ENCODE assay signal across 23 cellular contexts in genomic region chr12:119308743-119309456, GRCh38. TPM values are rescaled to one million over a fixed set of nuclear protein-coding genes. Genes with fewer than 3 reads are reported as not detected.
A peak's percentile ranks its signal among the peaks of the same experiment; 100 is the strongest.
DNase-seq lines count a peak whose midpoint lies in the region; ATAC-seq, FAIRE-seq and TF ChIP-seq lines count a peak whose summit lies in the region.
"Had no signal": no experiment of that assay in that cellular context is flagged by ENCODE, and none has a peak within 500 bp of the region (broad histone marks: within the 10 kb centered on the region; RNA-seq: fewer than 3 reads in every experiment).

No MANE protein-coding gene starts in this region.

- H2BK12ac ChIP-seq in H1 (ENCODE audit: low read depth, low read length) = peak overlapping the region; percentile 87

- DNase-seq in NCI-H2107 (lab: John Stamatoyannopoulos, UW) = peak; percentile 52
- peak in 1 of 2 experiments; percentile 48 for DNase-seq in H1 (ENCODE audit: low read depth in 1 of 2, low spot score in 2 of 2)
- peak; percentile 71 for DNase-seq in neural progenitor cell (ENCODE audit: low spot score)
- DNase-seq: activated CD4-positive, alpha-beta T cell treated with anti-CD3 and anti-CD28 coated beads, Interleukin-2, amount 50 U/mL, for 1 hour; activated naive CD8-positive, alpha-beta T cell treated with anti-CD3 and anti-CD28 coated beads for 36 hours; activated T-cell treated with anti-CD3 and anti-CD28 coated beads, Interleukin-2, amount 50 U/mL, for 1 hour; DMS53; effector CD4-positive, alpha-beta T cell; NCI-H1417 treated with DMSO at 0.1 percent for 48 hours; SK-N-SH; small intestine; stimulated activated naive CD8-positive, alpha-beta T cell treated with anti-CD3 and anti-CD28 coated beads, Interleukin-15, amount 100 ng/mL, for 72 hours had no signal

- H4K8ac ChIP-seq in H1 (ENCODE audit: extremely low read depth, insufficient read depth, low read length) = peak overlapping the region; percentile 51; the same call in 1 of the 2 replicates

- H4K5ac ChIP-seq in H1 (ENCODE audit: insufficient read length, low read depth, low read length) = peak overlapping the region; percentile 61

- H3K79me2 ChIP-seq in H1 (ENCODE audit: control insufficient read depth in 1 of 2, insufficient read depth in 2 of 2, low read length in 2 of 2) = no peaks in the 10 kb centered on the region
- H3K79me2 ChIP-seq in neural progenitor cell (ENCODE audit: low read depth) = no peaks in the 10 kb centered on the region

- ATAC-seq in GM19324 (IDR thresholded peaks at IDR 0.05; ENCODE audit: low FRiP score, unreplicated experiment) (no peak), HG03457 (IDR thresholded peaks at IDR 0.05; ENCODE audit: unreplicated experiment) (no peak), HG03571 (IDR thresholded peaks at IDR 0.05; ENCODE audit: unreplicated experiment) (no peak)
- ATAC-seq: stimulated activated naive CD8-positive, alpha-beta T cell treated with anti-CD3 and anti-CD28 coated beads, Interleukin-15, amount 100 ng/mL, for 72 hours had no signal

- peak overlapping the region; percentile 81; the same call in 1 of the 2 replicates for H2BK5ac ChIP-seq in H1 (ENCODE audit: low read depth, low read length)

- H2BK20ac ChIP-seq in H1 (ENCODE audit: low read length) = peak overlapping the region; percentile 86; the same call in 1 of the 2 replicates

- H3K23me2 ChIP-seq in H1 (ENCODE audit: low read depth, low read length) = no peaks in the 10 kb centered on the region

- TF ChIP-seq CTCF in HEK293 (tag by site-specific recombination; IDR thresholded peaks at IDR 0.05) = no peak
- TF ChIP-seq CTCF in H1 (IDR thresholded peaks at IDR 0.05; ENCODE audit: control extremely low read depth in 1 of 3, insufficient read depth in 1 of 3, low read depth in 1 of 3, low read length in 3 of 3) = no peak
- no peak for TF ChIP-seq CTCF in neural progenitor cell (IDR thresholded peaks at IDR 0.05)

- H3K27me3 Mint-ChIP-seq in neural progenitor cell (ENCODE audit: insufficient read depth, low read depth) = peaks cover 21% of the 10 kb centered on the region
- H3K27me3 Mint-ChIP-seq: stimulated activated naive CD8-positive, alpha-beta T cell treated with anti-CD3 and anti-CD28 coated beads, Interleukin-15, amount 100 ng/mL, for 72 hours had no signal

- H3K4me3 ChIP-seq in HEK293 (ENCODE audit: low read depth, low read length) (no peak overlapping the region), H1 (ENCODE audit: extremely low read depth in 1 of 4, insufficient read depth in 2 of 4, low read depth in 3 of 4, low read length in 4 of 4) (no peak overlapping the region), neural progenitor cell (no peak overlapping the region)
- H3K4me3 ChIP-seq: breast epithelium, HAP-1, vagina had no signal

- peak overlapping the region; percentile 95 for H4K91ac ChIP-seq in H1 (replicated peaks; ENCODE audit: insufficient read length, low read length)

- FAIRE-seq in H1 (lab: Jason Lieb, UNC) = no peak
- FAIRE-seq: small intestine, TTC549 had no signal

- H3K27ac ChIP-seq in HEK293 (ENCODE audit: extremely low read depth, low read depth, low read length) = no peak overlapping the region
- H3K27ac ChIP-seq in H1 (ENCODE audit: low read depth, low read length) = no peak overlapping the region
- peak overlapping the region; percentile 85 for H3K27ac ChIP-seq in neural progenitor cell
- H3K27ac ChIP-seq: breast epithelium, vagina had no signal

- peak overlapping the region; percentile 93 for H3K27ac Mint-ChIP-seq in neural progenitor cell
- H3K27ac Mint-ChIP-seq: activated naive CD8-positive, alpha-beta T cell treated with anti-CD3 and anti-CD28 coated beads for 36 hours had no signal

- peaks cover 8% of the 10 kb centered on the region for H3K9me3 Mint-ChIP-seq in neural progenitor cell
- H3K9me3 Mint-ChIP-seq: activated naive CD8-positive, alpha-beta T cell treated with anti-CD3 and anti-CD28 coated beads for 36 hours; stimulated activated naive CD8-positive, alpha-beta T cell treated with anti-CD3 and anti-CD28 coated beads, Interleukin-15, amount 100 ng/mL, for 72 hours had no signal

- no peak overlapping the region for H3K9ac ChIP-seq in H1 (replicated peaks in 1 of 4; ENCODE audit: extremely low read depth in 1 of 4, low read depth in 3 of 4, low read length in 3 of 4)
- H3K9ac ChIP-seq in neural progenitor cell = no peak overlapping the region
- H3K9ac ChIP-seq: SK-N-SH had no signal

- peaks cover 29% of the 10 kb centered on the region for H3K4me1 Mint-ChIP-seq in neural progenitor cell
- H3K4me1 Mint-ChIP-seq: activated naive CD8-positive, alpha-beta T cell treated with anti-CD3 and anti-CD28 coated beads for 36 hours; stimulated activated naive CD8-positive, alpha-beta T cell treated with anti-CD3 and anti-CD28 coated beads, Interleukin-15, amount 100 ng/mL, for 72 hours had no signal

- 0 out of 2 replicates have a peak overlapping the region, but pooled peaks have one; percentile 71 for H2AK5ac ChIP-seq in H1 (ENCODE audit: low read depth, low read length)

- H2BK15ac ChIP-seq in H1 (ENCODE audit: low read length) = peak overlapping the region; percentile 65; the same call in 1 of the 2 replicates

- no peak for TF ChIP-seq RAD21 in H1 (IDR thresholded peaks at IDR 0.05 in 1 of 2, conservative IDR thresholded peaks at IDR 0.05 in 1 of 2; ENCODE audit: low read depth in 2 of 2, low read length in 2 of 2)

- H3K9me3 ChIP-seq in HEK293 (ENCODE audit: control insufficient read depth, insufficient read depth, low read depth, low read length) (no peaks in the 10 kb centered on the region), H1 (ENCODE audit: insufficient read depth in 2 of 2, low read depth in 1 of 2, low read length in 1 of 2) (no peaks in the 10 kb centered on the region; a peak in 2 of 4 replicates), neural progenitor cell (ENCODE audit: low read depth) (no peaks in the 10 kb centered on the region)
- H3K9me3 ChIP-seq: HAP-1, SK-N-SH, vagina had no signal

- H3K27me3 ChIP-seq in H1 (replicated peaks in 1 of 4; ENCODE audit: control insufficient read depth in 3 of 4, extremely low read depth in 1 of 4, insufficient read depth in 3 of 4, low read length in 3 of 4) = no peaks in the 10 kb centered on the region
- H3K27me3 ChIP-seq in neural progenitor cell = no peaks in the 10 kb centered on the region
- H3K27me3 ChIP-seq: breast epithelium, vagina had no signal

- CTCF ChIA-PET in HEK293 (lab: Yijun Ruan, JAX) = no interaction called here
- CTCF ChIA-PET in H1 (lab: Charles Lee; ENCODE audit: partially characterized antibody) = interaction anchor here (0.7 to 0.8 kb wide), 3 partner anchors 12 to 243 kb away, joined by 3 to 4 read pairs (median 4); no protein-coding TSS in a partner anchor

- no peak overlapping the region for H3K14ac ChIP-seq in H1 (ENCODE audit: insufficient read length)

- H3K79me1 ChIP-seq in H1 (ENCODE audit: low read depth, low read length) = no peaks in the 10 kb centered on the region

- POLR2A ChIA-PET in HEK293 (lab: Yijun Ruan, JAX) = no interaction called here
- POLR2A ChIA-PET in H1 (lab: Charles Lee; ENCODE audit: partially characterized antibody) = interaction anchor here (0.8 kb wide), 1 partner anchor 21 kb away, joined by 3 read pairs; no protein-coding TSS in a partner anchor

- H3K36me3 ChIP-seq in HEK293 (ENCODE audit: control insufficient read depth in 2 of 2, insufficient read depth in 1 of 2, low read length in 2 of 2) (no peaks in the 10 kb centered on the region), H1 (ENCODE audit: control insufficient read depth in 2 of 4, insufficient read depth in 4 of 4, low read length in 3 of 4) (no peaks in the 10 kb centered on the region), neural progenitor cell (no peaks in the 10 kb centered on the region)
- H3K36me3 ChIP-seq: breast epithelium, HAP-1, vagina had no signal

- H3K4me2 ChIP-seq in H1 (ENCODE audit: insufficient read depth in 1 of 2, low read depth in 2 of 2, low read length in 2 of 2) (no peak overlapping the region), neural progenitor cell (peak overlapping the region; percentile 12)
- H3K4me2 ChIP-seq: SK-N-SH had no signal

- peak overlapping the region; percentile 75 for H3K4ac ChIP-seq in H1 (replicated peaks; ENCODE audit: insufficient read length, low read depth, low read length)

- H3K36me3 Mint-ChIP-seq in neural progenitor cell = peaks cover 2% of the 10 kb centered on the region
- H3K36me3 Mint-ChIP-seq: activated naive CD8-positive, alpha-beta T cell treated with anti-CD3 and anti-CD28 coated beads for 36 hours had no signal

- H4K20me1 ChIP-seq in H1 (replicated peaks in 1 of 2; ENCODE audit: control insufficient read depth in 1 of 2, insufficient read depth in 2 of 2, low read length in 2 of 2) (no peaks in the 10 kb centered on the region), neural progenitor cell (ENCODE audit: low read depth) (no peaks in the 10 kb centered on the region)

- no peak overlapping the region for H3K23ac ChIP-seq in H1 (ENCODE audit: insufficient read length)

- H2BK120ac ChIP-seq in H1 (replicated peaks; ENCODE audit: low read depth, low read length) = peak overlapping the region; percentile 92

- peak overlapping the region; percentile 64; the same call in 1 of the 2 replicates for H3K18ac ChIP-seq in H1 (ENCODE audit: extremely low read depth, low read length)

- TF ChIP-seq POLR2A in H1 (IDR thresholded peaks at IDR 0.05; ENCODE audit: control extremely low read depth in 1 of 2, low read depth in 2 of 2, low read length in 2 of 2) = no peak

- WGBS in H1 (ENCODE audit: extremely low coverage in 1 of 2, insufficient coverage in 1 of 2, insufficient read length in 1 of 2, insufficient replicate concordance in 2 of 2, low coverage in 1 of 2, low lambda C conversion rate in 2 of 2, missing lambda C conversion rate in 1 of 2), 2 experiments = 80% methylated on average over 19 of the region's 19 CpGs; no CpG with 5 or more reads in 1 of the 2 experiments

- peaks cover 29% of the 10 kb centered on the region for H3F3A ChIP-seq in neural progenitor cell (ENCODE audit: low read depth)

- H3K4me1 ChIP-seq in HEK293 (ENCODE audit: control insufficient read depth, insufficient read depth, low read length) (no peaks in the 10 kb centered on the region), H1 (replicated peaks in 1 of 4; ENCODE audit: control insufficient read depth in 3 of 4, insufficient read depth in 4 of 4, low read length in 3 of 4) (peaks cover 0 to 5% (median 4%) of the 10 kb centered on the region in 4 experiments; a peak in 5 of 7 replicates), neural progenitor cell (peaks cover 36% of the 10 kb centered on the region)
- H3K4me1 ChIP-seq: breast epithelium, HAP-1, vagina had no signal

- peak overlapping the region; percentile 76 for H2AFZ ChIP-seq in H1 (ENCODE audit: low read length)
- peak overlapping the region; percentile 81 for H2AFZ ChIP-seq in neural progenitor cell (replicated peaks)

- no peak overlapping the region for H3K56ac ChIP-seq in H1 (replicated peaks; ENCODE audit: insufficient read length, low read depth, low read length)

- no peak for TF ChIP-seq EP300 in H1 (IDR thresholded peaks at IDR 0.05; ENCODE audit: borderline replicate concordance in 1 of 2, low read depth in 2 of 2, low read length in 2 of 2)

- no peak overlapping the region for H3K4me3 Mint-ChIP-seq in neural progenitor cell
- H3K4me3 Mint-ChIP-seq: activated naive CD8-positive, alpha-beta T cell treated with anti-CD3 and anti-CD28 coated beads for 36 hours; stimulated activated naive CD8-positive, alpha-beta T cell treated with anti-CD3 and anti-CD28 coated beads, Interleukin-15, amount 100 ng/mL, for 72 hours had no signal

RNA-seq across cellular contexts. Expression of gene CCDC60, which starts 25.6 kb away (rescaled TPM):
- 0.78 TPM in 1 of 2 replicates, not detected in the other for total RNA-seq in H1 (2021; fragmentation: NEBNext Ultra II Directional; extraction: Animal tissue kit (Norgen Biotek cat#: 25700))
- polyA plus RNA-seq in H1 (2011; rRNA removed) = 0.05 and 0.06 TPM in 2 replicates
- 0.18 TPM for polyA plus RNA-seq in H1 (2011; cell fraction: cytosol; rRNA removed)
- 0.23 TPM for polyA plus RNA-seq in H1 (2011; cell fraction: nucleus; rRNA removed)
- polyA plus RNA-seq in H1 (2012, experiment 1 of 2) = 0.25 to 0.41 TPM (median 0.40 TPM) in 3 of 4 replicates, not detected in the other
- polyA plus RNA-seq in H1 (2012, experiment 2 of 2) = not detected
- 0.16 TPM for polyA plus RNA-seq in H1 (2013, experiment 1 of 2)
- polyA plus RNA-seq in H1 (2013, experiment 2 of 2) = 0.24 TPM
- 0.19 and 0.29 TPM in 2 replicates for polyA minus RNA-seq in H1 (2011; rRNA and poly(A)+ RNA removed)
- polyA minus RNA-seq in H1 (2011; cell fraction: cytosol; rRNA and poly(A)+ RNA removed) = not detected
- polyA minus RNA-seq in H1 (2011; cell fraction: nucleus; rRNA and poly(A)+ RNA removed) = not detected
- total RNA-seq in neural progenitor cell (ENCODE audit: low replicate concordance) = 0.28 and 4.6 TPM in 2 replicates
- total RNA-seq: activated naive CD8-positive, alpha-beta T cell treated with anti-CD3 and anti-CD28 coated beads for 36 hours; breast epithelium; OCI-LY7; omental fat pad; vagina had no signal
- polyA plus RNA-seq: BJ, SK-N-SH, small intestine had no signal
